Comparison of ENCODE assay signal across 9 cellular contexts in the genomic region with DNA sequence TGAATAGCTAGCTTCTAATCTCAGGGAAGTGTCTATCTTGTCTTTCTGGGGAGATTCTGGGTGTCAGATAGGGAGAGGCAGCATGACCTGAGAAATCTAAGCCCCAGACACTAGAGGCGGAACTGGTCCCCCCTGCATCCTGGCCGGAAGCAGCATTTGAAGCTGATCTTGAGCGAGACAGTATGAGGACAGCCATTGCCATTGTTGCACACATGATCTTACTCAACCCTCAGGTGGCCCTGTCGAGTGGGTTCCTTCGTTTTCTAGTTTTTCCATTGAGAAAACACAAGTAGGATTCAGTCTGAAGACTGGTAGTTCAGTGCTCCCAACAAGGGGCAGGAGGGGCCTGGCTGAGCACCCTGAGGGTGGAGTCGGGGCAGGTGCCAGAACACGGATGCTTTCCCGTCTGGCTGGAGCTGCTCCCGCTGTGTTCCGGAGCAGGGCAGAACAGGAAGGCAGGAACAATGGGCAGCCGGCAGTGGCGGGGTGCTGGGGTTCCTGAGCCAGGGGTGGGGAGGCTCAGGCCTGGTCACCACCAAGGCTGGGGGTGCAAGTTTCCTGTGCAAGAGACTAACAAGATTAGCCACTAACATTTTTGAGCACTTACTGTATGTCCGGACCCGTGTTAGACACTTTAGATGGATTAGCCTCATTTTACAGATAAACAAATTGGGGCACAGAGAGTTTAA. TPM values are rescaled to one million over a fixed set of nuclear protein-coding genes. Genes with fewer than 3 reads are reported as not detected.
DNase-seq lines count a peak whose midpoint lies in the region; ATAC-seq, FAIRE-seq and TF ChIP-seq lines count a peak whose summit lies in the region.
"Had no signal": no experiment of that assay in that cellular context is flagged by ENCODE, and none has a peak within 500 bp of the region (broad histone marks: within the 10 kb centered on the region; RNA-seq: fewer than 3 reads in every experiment).

No MANE protein-coding gene starts in this region.

- H3K9ac ChIP-seq in neural progenitor cell (no peak overlapping the region), Karpas-422 (ENCODE audit: low read length) (no peak overlapping the region)

- no peaks in the 10 kb centered on the region for H3K27me3 Mint-ChIP-seq in activated CD8-positive, alpha-beta T cell treated with anti-CD3 and anti-CD28 coated beads, Interleukin-2, amount 10 ng/mL, durations not matched to agents 7 days and 5 days (ENCODE audit: low read depth)
- H3K27me3 Mint-ChIP-seq in Calu3 (ENCODE audit: unreplicated experiment) (no peaks in the 10 kb centered on the region), neural progenitor cell (ENCODE audit: insufficient read depth, low read depth) (no peaks in the 10 kb centered on the region)

- DNase-seq in GM12892 (ENCODE audit: insufficient read length) (no peak), Right ventricle myocardium superior (peak; percentile 88), sigmoid colon (peak; percentile 82), Calu3 (no peak), neural progenitor cell (ENCODE audit: low spot score) (no peak), Karpas-422 (no peak)
- DNase-seq in activated CD8-positive, alpha-beta T cell treated with anti-CD3 and anti-CD28 coated beads, Interleukin-2, amount 10 ng/mL, durations not matched to agents 7 days and 5 days, result peak; percentile 49

- TF ChIP-seq EP300 in sigmoid colon (IDR thresholded peaks at IDR 0.05), result no peak

- H3K36me3 Mint-ChIP-seq in activated CD8-positive, alpha-beta T cell treated with anti-CD3 and anti-CD28 coated beads, Interleukin-2, amount 10 ng/mL, durations not matched to agents 7 days and 5 days (ENCODE audit: low read depth), result peaks cover 34% of the 10 kb centered on the region
- H3K36me3 Mint-ChIP-seq in Calu3 (ENCODE audit: insufficient read depth, unreplicated experiment), result peaks cover 1% of the 10 kb centered on the region
- peaks cover 9% of the 10 kb centered on the region for H3K36me3 Mint-ChIP-seq in neural progenitor cell

- peak; percentile 51 for ATAC-seq in activated CD8-positive, alpha-beta T cell treated with anti-CD3 and anti-CD28 coated beads, Interleukin-2, amount 10 ng/mL, durations not matched to agents 7 days and 5 days
- ATAC-seq in Right ventricle myocardium superior (ENCODE audit: poor library complexity), result peak; percentile 89
- no peak for ATAC-seq in GM19395 (IDR thresholded peaks at IDR 0.05; ENCODE audit: unreplicated experiment)

- H3F3A ChIP-seq in neural progenitor cell (ENCODE audit: low read depth), result no peaks in the 10 kb centered on the region

- TF ChIP-seq CTCF in sigmoid colon (IDR thresholded peaks at IDR 0.05), result no peak
- TF ChIP-seq CTCF in Calu3 (IDR thresholded peaks at IDR 0.05; ENCODE audit: unreplicated experiment), result no peak
- no peak for TF ChIP-seq CTCF in neural progenitor cell (IDR thresholded peaks at IDR 0.05)

- WGBS in sigmoid colon, 2 donors, result 21 to 41% methylated on average over 14 of the region's 14 CpGs

- no peaks in the 10 kb centered on the region for H3K36me3 ChIP-seq in sigmoid colon
- no peaks in the 10 kb centered on the region for H3K36me3 ChIP-seq in neural progenitor cell
- H3K36me3 ChIP-seq in Karpas-422 (ENCODE audit: insufficient read depth, low read length), result 0 out of 2 replicates have a peak, but pooled peaks cover 10% of the 10 kb centered on the region

- H3K27ac ChIP-seq in sigmoid colon, result peak overlapping the region; percentile 22 to 65 (median 45)
- no peak overlapping the region for H3K27ac ChIP-seq in neural progenitor cell
- H3K27ac ChIP-seq in Karpas-422 (ENCODE audit: low read length), result no peak overlapping the region

- no peak overlapping the region for H2AFZ ChIP-seq in neural progenitor cell (replicated peaks)
- H2AFZ ChIP-seq in Karpas-422 (ENCODE audit: low read length), result no peak overlapping the region

- H3K9me2 ChIP-seq in Karpas-422 (replicated peaks; ENCODE audit: insufficient read depth, low read length), result no peaks in the 10 kb centered on the region

- intact Hi-C loops in Right ventricle myocardium superior (cut with DNase I) (no loop called here), sigmoid colon (cut with DNase I) (no loop called here), Calu3 (cut with micrococcal nuclease; ENCODE audit: unreplicated experiment) (no loop called here)

- TF ChIP-seq POLR2A in GM12892 (IDR thresholded peaks at IDR 0.05; ENCODE audit: low read depth, low read length) (no peak), sigmoid colon (IDR thresholded peaks at IDR 0.05) (no peak)

- peaks cover 37% of the 10 kb centered on the region for H3K4me1 Mint-ChIP-seq in activated CD8-positive, alpha-beta T cell treated with anti-CD3 and anti-CD28 coated beads, Interleukin-2, amount 10 ng/mL, durations not matched to agents 7 days and 5 days (ENCODE audit: low read depth)
- no peaks in the 10 kb centered on the region for H3K4me1 Mint-ChIP-seq in Calu3 (ENCODE audit: low read depth, unreplicated experiment)
- H3K4me1 Mint-ChIP-seq in neural progenitor cell, result no peaks in the 10 kb centered on the region

- H3K9me3 ChIP-seq in sigmoid colon, result no peaks in the 10 kb centered on the region
- no peaks in the 10 kb centered on the region for H3K9me3 ChIP-seq in neural progenitor cell (ENCODE audit: low read depth)
- no peaks in the 10 kb centered on the region for H3K9me3 ChIP-seq in Karpas-422 (ENCODE audit: low read length)

- H3K9me3 Mint-ChIP-seq in activated CD8-positive, alpha-beta T cell treated with anti-CD3 and anti-CD28 coated beads, Interleukin-2, amount 10 ng/mL, durations not matched to agents 7 days and 5 days (ENCODE audit: insufficient read depth), result no peaks in the 10 kb centered on the region
- H3K9me3 Mint-ChIP-seq in Calu3 (ENCODE audit: low read depth, unreplicated experiment), result no peaks in the 10 kb centered on the region
- no peaks in the 10 kb centered on the region for H3K9me3 Mint-ChIP-seq in neural progenitor cell

- CTCF ChIA-PET in activated CD8-positive, alpha-beta T cell treated with anti-CD3 and anti-CD28 coated beads, Interleukin-2, amount 10 ng/mL, durations not matched to agents 7 days and 5 days (lab: Charles Lee), result interaction anchor here (0.6 to 1.4 kb wide), 4 partner anchors 9 to 50 kb away, joined by 3 to 5 read pairs (median 3); no protein-coding TSS in a partner anchor
- CTCF ChIA-PET in Calu3 (lab: Charles Lee), result no interaction called here

- POLR2A ChIA-PET in activated CD8-positive, alpha-beta T cell treated with anti-CD3 and anti-CD28 coated beads, Interleukin-2, amount 10 ng/mL, durations not matched to agents 7 days and 5 days (lab: Charles Lee), result interaction anchor here (2.2 kb wide), 1 partner anchor 12 kb away, joined by 11 read pairs; no protein-coding TSS in a partner anchor

- H3K27ac Mint-ChIP-seq in activated CD8-positive, alpha-beta T cell treated with anti-CD3 and anti-CD28 coated beads, Interleukin-2, amount 10 ng/mL, durations not matched to agents 7 days and 5 days, result peak overlapping the region; percentile 85
- H3K27ac Mint-ChIP-seq in Calu3 (ENCODE audit: unreplicated experiment) (no peak overlapping the region), neural progenitor cell (no peak overlapping the region)

- no peak overlapping the region for H3K4me3 ChIP-seq in sigmoid colon
- no peak overlapping the region for H3K4me3 ChIP-seq in neural progenitor cell
- no peak overlapping the region for H3K4me3 ChIP-seq in Karpas-422 (ENCODE audit: low read length)

- BruUV-seq in Calu3 (replicated peaks; lab: Mats Ljungman, UMichigan), result no TSS peak

- H3K4me1 ChIP-seq in sigmoid colon (peaks cover 0 to 13% (median 10%) of the 10 kb centered on the region in 4 donors), neural progenitor cell (no peaks in the 10 kb centered on the region), Karpas-422 (ENCODE audit: low read length) (no peaks in the 10 kb centered on the region)

- H3K79me2 ChIP-seq in neural progenitor cell (ENCODE audit: low read depth), result peaks cover 8% of the 10 kb centered on the region
- H3K79me2 ChIP-seq in Karpas-422 (ENCODE audit: low read length), result peaks cover 38% of the 10 kb centered on the region

- peak; percentile 38 for FAIRE-seq in GM12892 (lab: Jason Lieb, UNC)
- FAIRE-seq: bronchial epithelial cell had no signal

- H3K27me3 ChIP-seq in sigmoid colon (no peaks in the 10 kb centered on the region), neural progenitor cell (no peaks in the 10 kb centered on the region), Karpas-422 (ENCODE audit: low read length) (no peaks in the 10 kb centered on the region)

- H3K4me3 Mint-ChIP-seq in activated CD8-positive, alpha-beta T cell treated with anti-CD3 and anti-CD28 coated beads, Interleukin-2, amount 10 ng/mL, durations not matched to agents 7 days and 5 days, result peak overlapping the region; percentile 18
- H3K4me3 Mint-ChIP-seq in Calu3 (ENCODE audit: low read depth, unreplicated experiment) (no peak overlapping the region), neural progenitor cell (no peak overlapping the region)

- peaks cover 35% of the 10 kb centered on the region for H4K20me1 ChIP-seq in neural progenitor cell (ENCODE audit: low read depth)
- H4K20me1 ChIP-seq in Karpas-422 (ENCODE audit: insufficient read depth, low read depth, low read length), result no peaks in the 10 kb centered on the region; the same call in 1 of the 2 replicates

- H3K4me2 ChIP-seq in neural progenitor cell (no peak overlapping the region), Karpas-422 (ENCODE audit: low read depth, low read length, poor library complexity, severe bottlenecking) (no peak overlapping the region)

RNA-seq across cellular contexts. Expression of a gene that starts 7.9 kb away (rescaled TPM):
- polyA plus RNA-seq in GM12892 (2012; ENCODE audit: missing spikeins), result 1.1 TPM
- 1 to 10 TPM; 1.9 to 2.0 TPM for total RNA-seq in activated CD8-positive, alpha-beta T cell treated with anti-CD3 and anti-CD28 coated beads, Interleukin-2, amount 10 ng/mL, durations not matched to agents 7 days and 5 days
- 2.5 TPM for total RNA-seq in Right ventricle myocardium superior
- total RNA-seq in sigmoid colon, result 1 to 10 TPM; 1.1 to 3.6 (median 1.9) TPM
- polyA plus RNA-seq in sigmoid colon, result 100 to 1,000 TPM; 229 to 724 (median 339) TPM
- total RNA-seq in Calu3 (2022), result 8.2 and 18.9 TPM in 2 replicates
- 1.6 and 6.6 TPM in 2 replicates for total RNA-seq in neural progenitor cell (ENCODE audit: low replicate concordance)
- total RNA-seq in Karpas-422 (2014; rRNA removed; shearing (Covaris generic); ENCODE audit: low replicate concordance), result 1.8 TPM in 1 of 2 replicates, not detected in the other

RNA-seq across cellular contexts. Expression of a gene that starts 56.0 kb away (rescaled TPM):
- 207 TPM for polyA plus RNA-seq in GM12892 (2012; ENCODE audit: missing spikeins)
- 100 to 1,000 TPM; 288 to 291 TPM for total RNA-seq in activated CD8-positive, alpha-beta T cell treated with anti-CD3 and anti-CD28 coated beads, Interleukin-2, amount 10 ng/mL, durations not matched to agents 7 days and 5 days
- total RNA-seq in Right ventricle myocardium superior (112 TPM), sigmoid colon (100 to 1,000 TPM in 1 of 4 donors, 10 to 100 TPM in 3; 71.7 to 118 (median 85.3) TPM), Calu3 (2022) (166 and 173 TPM in 2 replicates), neural progenitor cell (ENCODE audit: low replicate concordance) (128 and 135 TPM in 2 replicates)
- polyA plus RNA-seq in sigmoid colon, result 100 to 1,000 TPM; 296 to 515 (median 374) TPM
- 105 and 187 TPM in 2 replicates for total RNA-seq in Karpas-422 (2014; rRNA removed; shearing (Covaris generic); ENCODE audit: low replicate concordance)

Comparison
In these comparisons a context has a peak if more than half of its experiments do, and no peak if none do; other contexts are left out.
1. DNase-seq: peak in activated CD8-positive, alpha-beta T cell treated with anti-CD3 and anti-CD28 coated beads, Interleukin-2, amount 10 ng/mL, durations not matched to agents 7 days and 5 days (single experiment), Right ventricle myocardium superior (single experiment) and sigmoid colon (single experiment); none in GM12892 (single experiment), Calu3 (single experiment), neural progenitor cell (single experiment) and Karpas-422 (single experiment).
2. H3K27ac ChIP-seq: peak in sigmoid colon (4 of 4); none in neural progenitor cell (single experiment) and Karpas-422 (single experiment).